2 cellular contexts compared by ENCODE assay signal in the genomic region with DNA sequence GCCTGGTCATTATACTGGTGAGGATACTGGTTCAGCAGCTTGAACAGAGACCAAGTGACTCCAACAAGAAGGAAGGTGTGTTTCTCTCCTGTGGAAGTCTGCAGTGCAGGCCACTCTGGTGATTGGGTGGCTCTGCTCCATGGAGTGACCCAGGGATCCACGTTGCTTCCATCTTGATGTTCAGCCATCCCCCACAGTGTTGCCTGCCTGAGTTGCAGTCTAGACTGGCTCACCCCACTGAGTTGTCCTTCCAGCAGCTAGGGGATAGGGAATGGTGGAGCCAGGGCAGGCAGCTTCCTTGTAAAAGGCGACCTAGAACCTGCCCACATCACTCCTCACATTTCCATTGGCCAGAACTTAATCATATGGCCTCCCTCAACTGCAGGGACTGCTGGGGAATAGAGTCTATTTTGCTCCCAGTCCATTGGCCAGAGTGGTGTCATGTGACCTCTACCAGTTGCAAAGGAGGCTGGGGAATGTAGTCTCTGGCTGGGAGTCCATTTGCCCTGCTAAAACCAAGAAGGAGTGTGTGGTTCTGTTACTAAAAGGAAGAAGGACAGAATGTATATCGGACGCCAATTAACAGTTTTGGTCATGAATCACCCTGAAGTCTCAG.
TF ChIP-seq lines count a peak whose summit lies in the region.

No MANE protein-coding gene starts in this region.

TF ChIP-seq in HCT116, 20 proteins besides CTCF, POLR2A, EP300 and RAD21:
- TF ChIP-seq, protein P1, sequence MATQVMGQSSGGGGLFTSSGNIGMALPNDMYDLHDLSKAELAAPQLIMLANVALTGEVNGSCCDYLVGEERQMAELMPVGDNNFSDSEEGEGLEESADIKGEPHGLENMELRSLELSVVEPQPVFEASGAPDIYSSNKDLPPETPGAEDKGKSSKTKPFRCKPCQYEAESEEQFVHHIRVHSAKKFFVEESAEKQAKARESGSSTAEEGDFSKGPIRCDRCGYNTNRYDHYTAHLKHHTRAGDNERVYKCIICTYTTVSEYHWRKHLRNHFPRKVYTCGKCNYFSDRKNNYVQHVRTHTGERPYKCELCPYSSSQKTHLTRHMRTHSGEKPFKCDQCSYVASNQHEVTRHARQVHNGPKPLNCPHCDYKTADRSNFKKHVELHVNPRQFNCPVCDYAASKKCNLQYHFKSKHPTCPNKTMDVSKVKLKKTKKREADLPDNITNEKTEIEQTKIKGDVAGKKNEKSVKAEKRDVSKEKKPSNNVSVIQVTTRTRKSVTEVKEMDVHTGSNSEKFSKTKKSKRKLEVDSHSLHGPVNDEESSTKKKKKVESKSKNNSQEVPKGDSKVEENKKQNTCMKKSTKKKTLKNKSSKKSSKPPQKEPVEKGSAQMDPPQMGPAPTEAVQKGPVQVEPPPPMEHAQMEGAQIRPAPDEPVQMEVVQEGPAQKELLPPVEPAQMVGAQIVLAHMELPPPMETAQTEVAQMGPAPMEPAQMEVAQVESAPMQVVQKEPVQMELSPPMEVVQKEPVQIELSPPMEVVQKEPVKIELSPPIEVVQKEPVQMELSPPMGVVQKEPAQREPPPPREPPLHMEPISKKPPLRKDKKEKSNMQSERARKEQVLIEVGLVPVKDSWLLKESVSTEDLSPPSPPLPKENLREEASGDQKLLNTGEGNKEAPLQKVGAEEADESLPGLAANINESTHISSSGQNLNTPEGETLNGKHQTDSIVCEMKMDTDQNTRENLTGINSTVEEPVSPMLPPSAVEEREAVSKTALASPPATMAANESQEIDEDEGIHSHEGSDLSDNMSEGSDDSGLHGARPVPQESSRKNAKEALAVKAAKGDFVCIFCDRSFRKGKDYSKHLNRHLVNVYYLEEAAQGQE (IDR thresholded peaks at IDR 0.05; ENCODE audit: low read depth): no peak
- peak; percentile 40; the same call in 1 of the 2 replicates for TF ChIP-seq CBX3 (IDR thresholded peaks at IDR 0.05; ENCODE audit: low read depth)
- TF ChIP-seq SP1 (IDR thresholded peaks at IDR 0.05; ENCODE audit: low read depth): peak; percentile 37
- peak; percentile 71 for TF ChIP-seq YY1 (IDR thresholded peaks at IDR 0.05; ENCODE audit: extremely low read depth, insufficient replicate concordance, low read depth, low read length)

TF ChIP-seq in SK-N-SH treated with all-trans-retinoic acid at 6 μM for 48 hours, 23 proteins besides CTCF, POLR2A, EP300 and RAD21 (continued from another document):
- TF ChIP-seq TSHZ2 (CRISPR knock-in tag; IDR thresholded peaks at IDR 0.05) (no peak), CSDC2 (CRISPR knock-in tag; IDR thresholded peaks at IDR 0.05) (no peak), PATZ1 (CRISPR knock-in tag; IDR thresholded peaks at IDR 0.05; ENCODE audit: borderline replicate concordance) (no peak), ESRRG (CRISPR knock-in tag; IDR thresholded peaks at IDR 0.05) (no peak), ARNTL (CRISPR knock-in tag; IDR thresholded peaks at IDR 0.05; ENCODE audit: borderline replicate concordance, low read depth) (no peak), ZFP3 (CRISPR knock-in tag; IDR thresholded peaks at IDR 0.05) (no peak), ZFP30 (CRISPR knock-in tag; IDR thresholded peaks at IDR 0.05) (no peak)
TF ChIP-seq in SK-N-SH treated with all-trans-retinoic acid at 6 μM for 48 hours: peak in this region for 0.
